Comparison of ENCODE assay signal across 30 cellular contexts in the genomic region with DNA sequence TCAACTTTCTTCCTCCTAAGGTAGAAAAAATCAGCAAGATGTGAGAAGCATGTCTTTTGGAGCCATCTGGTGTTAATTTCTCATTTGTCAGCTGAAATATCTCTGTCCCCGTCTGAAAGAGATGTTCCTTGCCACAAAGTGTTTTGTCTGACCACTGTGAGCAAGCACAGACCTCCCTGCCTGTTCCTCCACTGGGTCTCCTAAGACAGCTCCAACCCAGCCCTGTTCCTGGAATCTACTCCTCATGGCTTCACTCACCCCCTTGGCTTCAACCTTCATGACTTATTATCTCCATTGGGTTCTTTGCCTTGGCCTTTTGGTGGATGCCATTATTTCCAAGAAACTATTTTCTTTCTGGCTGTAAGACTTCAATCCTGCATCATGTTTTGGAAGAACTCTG.
"Had no signal": no experiment of that assay in that cellular context is flagged by ENCODE, and none has a peak within 500 bp of the region (broad histone marks: within the 10 kb centered on the region; RNA-seq: fewer than 3 reads in every experiment).

No MANE protein-coding gene starts in this region.

- FAIRE-seq: kidney had no signal

- H3K4me1 ChIP-seq: left lung, lower lobe of right lung, neural progenitor cell, parathyroid adenoma, psoas muscle, right atrium auricular region, right lobe of liver, stomach, testis, thyroid gland, transverse colon, upper lobe of right lung, uterus had no signal

- DNase-seq: hippocampal formation; kidney; left colon; left lung; lower lobe of right lung; mammary epithelial cell; mesendoderm; naive B cell; natural killer cell; nephron progenitor cell; occipital lobe; psoas muscle; right lobe of liver; stimulated activated CD4-positive, alpha-beta T cell treated with anti-CD3 and anti-CD28 coated beads, Interleukin-12 subunit alpha, Interleukin-12 subunit beta, amount 100 ng/mL, for 4 hours; stimulated activated CD4-positive, alpha-beta T cell treated with anti-CD3 and anti-CD28 coated beads, Interleukin-15, amount 100 ng/mL, for 24 hours; stimulated activated CD4-positive, alpha-beta T cell treated with anti-CD3 and anti-CD28 coated beads, Interleukin-2, amount 100 ng/mL, for 24 hours; stimulated activated CD4-positive, alpha-beta T cell treated with anti-CD3 and anti-CD28 coated beads, Interleukin-4, amount 100 ng/mL, for 1 hour; stimulated activated naive B cell treated with anti-CD40 and anti-IgM and Interleukin-4, amounts not matched to agents 10 μg/mL and 1 μg/mL and 100 μg/mL, for 72 hours; stimulated activated naive CD8-positive, alpha-beta T cell treated with anti-CD3 and anti-CD28 coated beads, Interleukin-15, Interleukin-2, amounts not matched to agents 100 U/mL and 50 U/mL, for 24 hours; stomach; testis; thyroid gland; transverse colon; upper lobe of right lung; uterus had no signal

- H3K27ac ChIP-seq: left lung, lower lobe of right lung, neural progenitor cell, neutrophil, parathyroid adenoma, psoas muscle, right atrium auricular region, right lobe of liver, skin epidermis, stomach, testis, thyroid gland, transverse colon, upper lobe of right lung, uterus had no signal

- H3K36me3 ChIP-seq: left lung, lower lobe of right lung, neural progenitor cell, neutrophil, right atrium auricular region, right lobe of liver, stomach, thyroid gland, transverse colon, upper lobe of right lung, uterus had no signal

- H3K79me2 ChIP-seq: parathyroid adenoma had no signal

- H3K4me3 ChIP-seq: left lung, lower lobe of right lung, neural progenitor cell, psoas muscle, right atrium auricular region, right lobe of liver, skin epidermis, stomach, testis, thyroid gland, transverse colon, upper lobe of right lung, uterus had no signal

- H2AFZ ChIP-seq: neural progenitor cell, parathyroid adenoma had no signal

- H3K27me3 ChIP-seq: left lung, neural progenitor cell, neutrophil, right atrium auricular region, right lobe of liver, stomach, testis, thyroid gland, transverse colon, upper lobe of right lung, uterus had no signal

- H3K9ac ChIP-seq: neural progenitor cell, parathyroid adenoma had no signal

- H3K4me2 ChIP-seq: neural progenitor cell had no signal

- ATAC-seq: left colon; left lung; lower lobe of right lung; natural killer cell; psoas muscle; right lobe of liver; stimulated activated naive B cell treated with anti-CD40 and anti-IgM and Interleukin-4, amounts not matched to agents 10 μg/mL and 1 μg/mL and 100 μg/mL, for 72 hours; upper lobe of right lung had no signal

- H3K9me3 ChIP-seq: left lung, lower lobe of right lung, neutrophil, psoas muscle, right atrium auricular region, right lobe of liver, stomach, testis, thyroid gland, transverse colon, upper lobe of right lung, uterus had no signal
